Comparison of ENCODE assay signal across 9 cellular contexts in genomic region chr9:5459289-5459829, GRCh38. TPM values are rescaled to one million over a fixed set of nuclear protein-coding genes. Genes with fewer than 3 reads are reported as not detected.
DNase-seq lines count a peak whose midpoint lies in the region; ATAC-seq and TF ChIP-seq lines count a peak whose summit lies in the region.
"Had no signal": no experiment of that assay in that cellular context is flagged by ENCODE, and none has a peak within 500 bp of the region (broad histone marks: within the 10 kb centered on the region; RNA-seq: fewer than 3 reads in every experiment).

No MANE protein-coding gene starts in this region.

- ATAC-seq in HG03060 (IDR thresholded peaks at IDR 0.05; ENCODE audit: low read depth, unreplicated experiment) = peak; percentile 56

- H3K27me3 Mint-ChIP-seq in MCF 10A (ENCODE audit: insufficient read depth, unreplicated experiment) = no peaks in the 10 kb centered on the region
- H3K27me3 Mint-ChIP-seq in stimulated activated naive CD8-positive, alpha-beta T cell treated with anti-CD3 and anti-CD28 coated beads, Interleukin-15, Interleukin-2, amounts not matched to agents 100 ng/mL and 50 ng/mL, for 24 hours = no peaks in the 10 kb centered on the region
- H3K27me3 Mint-ChIP-seq: B cell had no signal

- H3K27ac ChIP-seq in breast epithelium = no peak overlapping the region

- H3K27me3 ChIP-seq in breast epithelium (no peaks in the 10 kb centered on the region), MG63 (no peaks in the 10 kb centered on the region)

- H3K36me3 Mint-ChIP-seq in MCF 10A (ENCODE audit: insufficient read depth, unreplicated experiment) = peaks cover 5% of the 10 kb centered on the region
- peaks cover 85% of the 10 kb centered on the region for H3K36me3 Mint-ChIP-seq in stimulated activated naive CD8-positive, alpha-beta T cell treated with anti-CD3 and anti-CD28 coated beads, Interleukin-15, Interleukin-2, amounts not matched to agents 100 ng/mL and 50 ng/mL, for 24 hours (ENCODE audit: low read depth)

- H3K36me3 ChIP-seq in breast epithelium = no peaks in the 10 kb centered on the region
- no peaks in the 10 kb centered on the region for H3K36me3 ChIP-seq in MG63

- CTCF ChIA-PET in MCF 10A (lab: Yijun Ruan, JAX) = interaction anchor here (0.7 to 2.6 kb wide), 4 partner anchors 9 to 130 kb away, joined by 3 to 14 read pairs (median 6); partner anchors contain the start of gene CD274

- no peak for TF ChIP-seq POLR2A in breast epithelium (IDR thresholded peaks at IDR 0.05)

- H3K9me3 Mint-ChIP-seq in MCF 10A (ENCODE audit: unreplicated experiment) = no peaks in the 10 kb centered on the region
- no peaks in the 10 kb centered on the region for H3K9me3 Mint-ChIP-seq in stimulated activated naive CD8-positive, alpha-beta T cell treated with anti-CD3 and anti-CD28 coated beads, Interleukin-15, Interleukin-2, amounts not matched to agents 100 ng/mL and 50 ng/mL, for 24 hours

- no peaks in the 10 kb centered on the region for H3K4me1 ChIP-seq in breast epithelium

- no peak overlapping the region for H3K4me3 ChIP-seq in breast epithelium
- no peak overlapping the region for H3K4me3 ChIP-seq in MG63

- TF ChIP-seq CTCF in MCF 10A (IDR thresholded peaks at IDR 0.05; ENCODE audit: unreplicated experiment) (no peak), breast epithelium (IDR thresholded peaks at IDR 0.05) (no peak)

- no peak overlapping the region for H3K4me3 Mint-ChIP-seq in MCF 10A (ENCODE audit: unreplicated experiment)
- peak overlapping the region; percentile 73 for H3K4me3 Mint-ChIP-seq in stimulated activated naive CD8-positive, alpha-beta T cell treated with anti-CD3 and anti-CD28 coated beads, Interleukin-15, Interleukin-2, amounts not matched to agents 100 ng/mL and 50 ng/mL, for 24 hours
- H3K4me3 Mint-ChIP-seq: B cell had no signal

- DNase-seq in MCF 10A (ENCODE audit: unreplicated experiment) (peak; percentile 43), breast epithelium (ENCODE audit: low spot score in 2 of 2) (no peak), MG63 (no peak), H4 (ENCODE audit: low spot score) (no peak), HuH-7 (ENCODE audit: low spot score) (no peak)
- peak; percentile 30 for DNase-seq in activated naive CD4-positive, alpha-beta T cell treated with Interleukin-2 at 50 U/mL for 16 hours

- intact Hi-C loops in MCF 10A (cut with micrococcal nuclease) (loop anchor here (5.0 kb wide), 1 partner anchor 48 kb away; no protein-coding TSS in a partner anchor), breast epithelium (cut with DNase I; ENCODE audit: low total_unique reads) (no loop called here)

- POLR2A ChIA-PET in MCF 10A (lab: Yijun Ruan, JAX) = interaction anchor here (4.0 kb wide), 1 partner anchor 9 kb away, joined by 15 read pairs; the partner anchor contains the start of gene CD274

- no TSS peak for BruUV-seq in MCF 10A (replicated peaks; lab: Mats Ljungman, UMichigan)

- no peaks in the 10 kb centered on the region for H3K9me3 ChIP-seq in breast epithelium
- no peaks in the 10 kb centered on the region for H3K9me3 ChIP-seq in MG63

- H3K27ac Mint-ChIP-seq in MCF 10A (ENCODE audit: low read depth, unreplicated experiment) = no peak overlapping the region
- peak overlapping the region; percentile 91 for H3K27ac Mint-ChIP-seq in stimulated activated naive CD8-positive, alpha-beta T cell treated with anti-CD3 and anti-CD28 coated beads, Interleukin-15, Interleukin-2, amounts not matched to agents 100 ng/mL and 50 ng/mL, for 24 hours
- H3K27ac Mint-ChIP-seq: B cell had no signal

- peaks cover 8% of the 10 kb centered on the region for H3K4me1 Mint-ChIP-seq in MCF 10A (ENCODE audit: insufficient read depth, unreplicated experiment)
- H3K4me1 Mint-ChIP-seq in stimulated activated naive CD8-positive, alpha-beta T cell treated with anti-CD3 and anti-CD28 coated beads, Interleukin-15, Interleukin-2, amounts not matched to agents 100 ng/mL and 50 ng/mL, for 24 hours (ENCODE audit: low read depth) = peaks cover 77% of the 10 kb centered on the region

RNA-seq across cellular contexts. Expression of gene CD274, which starts 9.0 kb away (rescaled TPM):
- total RNA-seq in MCF 10A (2022) = 1.9 and 2.6 TPM in 2 replicates
- 1 to 10 TPM; 1.6 to 3.1 (median 2.9) TPM for total RNA-seq in breast epithelium
- total RNA-seq in MG63 (2014; rRNA removed; shearing (Covaris generic); ENCODE audit: low replicate concordance) = 0.05 and 0.13 TPM in 2 replicates
- 0.95 and 1.1 TPM in 2 replicates for total RNA-seq in H4 (2014; rRNA removed; shearing (Covaris generic))

RNA-seq across cellular contexts. Expression of gene PLGRKT, which starts 21.6 kb away (rescaled TPM):
- total RNA-seq in MCF 10A (2022) = 21.6 and 22.5 TPM in 2 replicates
- 10 to 100 TPM; 15.0 to 26.2 (median 16.4) TPM for total RNA-seq in breast epithelium
- 12.9 and 14.1 TPM in 2 replicates for total RNA-seq in MG63 (2014; rRNA removed; shearing (Covaris generic); ENCODE audit: low replicate concordance)
- 19.5 and 19.7 TPM in 2 replicates for total RNA-seq in H4 (2014; rRNA removed; shearing (Covaris generic))

RNA-seq across cellular contexts. Expression of gene PDCD1LG2, which starts 51.0 kb away (rescaled TPM):
- 1.8 and 3.2 TPM in 2 replicates for total RNA-seq in MCF 10A (2022)
- 1 to 10 TPM; 1.6 to 8.0 (median 3.3) TPM for total RNA-seq in breast epithelium
- 0.82 and 1.1 TPM in 2 replicates for total RNA-seq in MG63 (2014; rRNA removed; shearing (Covaris generic); ENCODE audit: low replicate concordance)
- 1.9 TPM in 1 of 2 replicates, not detected in the other for total RNA-seq in H4 (2014; rRNA removed; shearing (Covaris generic))

Comparison
In these comparisons a context has a peak if more than half of its experiments do, and no peak if none do; other contexts are left out.
1. DNase-seq: peak in MCF 10A (single experiment) and activated naive CD4-positive, alpha-beta T cell treated with Interleukin-2 at 50 U/mL for 16 hours (single experiment); none in breast epithelium (0 of 2), MG63 (single experiment), H4 (single experiment) and HuH-7 (single experiment).